8 cellular contexts compared by ENCODE assay signal in genomic region chrX:123859828-123860505, GRCh38. TPM values are rescaled to one million over a fixed set of nuclear protein-coding genes. Genes with fewer than 3 reads are reported as not detected.
DNase-seq lines count a peak whose midpoint lies in the region; ATAC-seq and TF ChIP-seq lines count a peak whose summit lies in the region.

XIAP (plus strand) TSS chrX:123860053; CDS start chrX:123885663, 25,610 bp downstream.

- in situ Hi-C loops in Panc1 (cut with HindIII; ENCODE audit: low pct_unique_long_range_greater_than_20kb, low sequenced_read_pairs): no loop called here

- TF ChIP-seq EP300 in esophagus muscularis mucosa (IDR thresholded peaks at IDR 0.05): no peak

- H3K9me3 Mint-ChIP-seq in stimulated activated effector memory CD8-positive, alpha-beta T cell treated with anti-CD3 and anti-CD28 coated beads, Interleukin-12 subunit alpha, Interleukin-12 subunit beta, amount 100 ng/mL, for 72 hours: no peaks in the 10 kb centered on the region

- CTCF ChIA-PET in Panc1 (lab: Charles Lee): interaction anchor here (0.6 kb wide), 3 partner anchors 9 to 274 kb away, joined by 3 to 8 read pairs (median 4); no protein-coding TSS in a partner anchor

- H3K27ac Mint-ChIP-seq in stimulated activated effector memory CD8-positive, alpha-beta T cell treated with anti-CD3 and anti-CD28 coated beads, Interleukin-12 subunit alpha, Interleukin-12 subunit beta, amount 100 ng/mL, for 72 hours: peak within 1 kb of the TSS; percentile 89

- peak within 1 kb of the TSS; percentile 73 for H3K4me3 Mint-ChIP-seq in stimulated activated effector memory CD8-positive, alpha-beta T cell treated with anti-CD3 and anti-CD28 coated beads, Interleukin-12 subunit alpha, Interleukin-12 subunit beta, amount 100 ng/mL, for 72 hours

- H3K27ac ChIP-seq in Panc1 (ENCODE audit: low read length) (peak within 1 kb of the TSS; percentile 100), esophagus muscularis mucosa (replicated peaks in 1 of 4) (peak within 1 kb of the TSS; percentile 91 to 95 (median 95))

- peaks cover 12% of the 10 kb centered on the region for H3K4me1 Mint-ChIP-seq in stimulated activated effector memory CD8-positive, alpha-beta T cell treated with anti-CD3 and anti-CD28 coated beads, Interleukin-12 subunit alpha, Interleukin-12 subunit beta, amount 100 ng/mL, for 72 hours

- no peak for TF ChIP-seq CTCF in GM20000 (IDR thresholded peaks at IDR 0.05; ENCODE audit: extremely low read depth, missing control alignments)
- TF ChIP-seq CTCF in Panc1 (IDR thresholded peaks at IDR 0.05): no peak
- TF ChIP-seq CTCF in esophagus muscularis mucosa (IDR thresholded peaks at IDR 0.05): no peak

- peak within 1 kb of the TSS; percentile 88 to 92 for H3K4me3 ChIP-seq in Panc1 (ENCODE audit: low read depth in 2 of 2, low read length in 2 of 2)
- peak within 1 kb of the TSS; percentile 64 to 81 (median 72) for H3K4me3 ChIP-seq in esophagus muscularis mucosa

- no peaks in the 10 kb centered on the region for H3K9me3 ChIP-seq in Panc1 (ENCODE audit: control insufficient read depth, insufficient read depth, low read depth, low read length)
- H3K9me3 ChIP-seq in esophagus muscularis mucosa: no peaks in the 10 kb centered on the region

- H3K36me3 ChIP-seq in Panc1 (ENCODE audit: control insufficient read depth, insufficient read depth, low read length) (no peaks in the 10 kb centered on the region; the same call in 1 of the 2 replicates), esophagus muscularis mucosa (no peaks in the 10 kb centered on the region)

- DNase-seq in D341Med (ENCODE audit: low spot score) (peak; percentile 79), GM20000 (ENCODE audit: low spot score) (peak; percentile 87), HT-29 (ENCODE audit: low spot score) (peak; percentile 88), Panc1 (ENCODE audit: low read depth, low spot score) (peak; percentile 59), esophagus muscularis mucosa (ENCODE audit: extremely low spot score) (peak; percentile 92), myocyte (ENCODE audit: low read depth) (peak; percentile 87)
- DNase-seq in activated T-cell treated with anti-CD3 and anti-CD28 coated beads, Interleukin-2, amount 50 U/mL, for 48 hours: peak; percentile 79 to 82
- DNase-seq in stimulated activated effector memory CD8-positive, alpha-beta T cell treated with anti-CD3 and anti-CD28 coated beads, Interleukin-12 subunit alpha, Interleukin-12 subunit beta, amount 100 ng/mL, for 72 hours (ENCODE audit: low spot score in 2 of 2): peak; percentile 54 to 86

- WGBS in esophagus muscularis mucosa: 42% methylated on average over 45 of the region's 62 CpGs

- H3K27me3 ChIP-seq in Panc1 (ENCODE audit: control insufficient read depth, insufficient read depth, low read length) (no peaks in the 10 kb centered on the region), esophagus muscularis mucosa (no peaks in the 10 kb centered on the region)

- peak; percentile 97 for ATAC-seq in Panc1
- peak; percentile 94 for ATAC-seq in stimulated activated effector memory CD8-positive, alpha-beta T cell treated with anti-CD3 and anti-CD28 coated beads, Interleukin-12 subunit alpha, Interleukin-12 subunit beta, amount 100 ng/mL, for 72 hours

- POLR2A ChIA-PET in Panc1 (lab: Charles Lee): interaction anchor here (0.6 to 0.7 kb wide), 4 partner anchors 21 to 114 kb away, joined by 3 to 8 read pairs (median 4); no protein-coding TSS in a partner anchor

- no TSS peak for BruUV-seq in Panc1 (replicated peaks; lab: Mats Ljungman, UMichigan)

- peaks cover 7% of the 10 kb centered on the region for H3K4me1 ChIP-seq in Panc1 (ENCODE audit: control insufficient read depth, insufficient read depth, low read length)
- peaks cover 0 to 17% (median 10%) of the 10 kb centered on the region in 4 donors for H3K4me1 ChIP-seq in esophagus muscularis mucosa

- peaks cover 17% of the 10 kb centered on the region for H3K36me3 Mint-ChIP-seq in stimulated activated effector memory CD8-positive, alpha-beta T cell treated with anti-CD3 and anti-CD28 coated beads, Interleukin-12 subunit alpha, Interleukin-12 subunit beta, amount 100 ng/mL, for 72 hours

- no peak for TF ChIP-seq POLR2A in esophagus muscularis mucosa (IDR thresholded peaks at IDR 0.05; ENCODE audit: low read depth)

- intact Hi-C loops in Panc1 (cut with micrococcal nuclease; ENCODE audit: unreplicated experiment) (no loop called here), esophagus muscularis mucosa (cut with DNase I) (no loop called here)

RNA-seq across cellular contexts. Expression of gene XIAP, which starts in this region (rescaled TPM):
- 34.5 and 37.7 TPM in 2 replicates for total RNA-seq in HT-29 (2014; rRNA removed; shearing (Covaris generic))
- 73.7 TPM for total RNA-seq in Panc1 (2021; ENCODE audit: unreplicated experiment)
- 28.0 TPM for polyA plus RNA-seq in Panc1 (2012; ENCODE audit: insufficient read length)
- 10 to 100 TPM; 21.0 to 39.3 (median 32.9) TPM for total RNA-seq in esophagus muscularis mucosa
- 48.0 and 54.3 TPM in 2 replicates for total RNA-seq in myocyte
- 29.4 TPM for polyA plus RNA-seq in myocyte (2012)

Comparison
In these comparisons a context has a peak if more than half of its experiments do, and no peak if none do; other contexts are left out.
1. Peak in every context shown above with its lines: DNase-seq, ATAC-seq, H3K4me3 ChIP-seq and H3K27ac ChIP-seq.